ENCODE assay signal across 14 cellular contexts in the genomic region with DNA sequence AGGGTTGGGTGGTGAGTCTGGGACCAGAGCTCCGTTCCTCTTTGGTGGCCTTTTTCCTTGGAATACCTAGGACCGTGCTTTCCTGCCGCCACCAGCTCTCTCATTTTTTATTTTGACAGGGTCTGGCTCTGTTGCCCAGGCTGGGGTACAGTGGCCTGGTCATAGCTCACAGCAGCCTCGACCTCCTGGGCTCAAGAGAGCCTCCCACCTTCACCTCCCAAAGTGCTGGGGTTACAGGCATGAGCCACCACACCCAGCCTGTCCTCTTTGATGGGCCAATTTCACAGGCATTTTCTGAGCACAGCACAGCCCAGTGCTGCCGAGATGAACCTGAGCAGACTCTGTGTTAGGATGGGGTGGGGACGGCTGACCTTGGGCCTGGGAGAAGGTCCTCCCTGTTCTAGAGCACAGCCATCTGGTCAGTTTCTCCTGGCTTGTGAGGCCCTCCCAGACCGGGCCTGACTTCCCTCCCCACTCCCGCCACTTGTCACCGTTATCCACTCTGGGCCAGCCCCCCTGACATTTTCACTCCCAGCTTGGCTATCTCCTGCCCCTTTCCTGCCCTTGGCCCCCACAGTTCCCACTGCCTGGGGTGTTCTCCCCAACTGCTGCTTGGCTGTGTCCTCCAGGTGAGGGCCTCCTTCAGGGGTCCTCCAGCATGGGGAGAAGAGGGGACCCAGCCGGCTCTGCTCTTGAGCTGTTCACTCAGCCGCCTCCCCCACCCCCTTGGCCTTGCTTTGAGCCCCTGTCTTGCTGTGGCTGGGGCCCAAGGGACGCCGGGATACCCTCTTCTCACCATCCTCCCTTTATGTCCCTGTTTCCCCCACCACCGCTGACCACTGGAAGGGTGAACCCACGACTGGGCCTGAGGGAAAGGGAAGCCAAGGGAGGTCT. TPM values are rescaled to one million over a fixed set of nuclear protein-coding genes. Genes with fewer than 3 reads are reported as not detected.
DNase-seq lines count a peak whose midpoint lies in the region; ATAC-seq and TF ChIP-seq lines count a peak whose summit lies in the region.
"Had no signal": no experiment of that assay in that cellular context is flagged by ENCODE, and none has a peak within 500 bp of the region (broad histone marks: within the 10 kb centered on the region; RNA-seq: fewer than 3 reads in every experiment).

No MANE protein-coding gene starts in this region.

- intact Hi-C loops in left ventricle myocardium inferior (cut with micrococcal nuclease) (no loop called here), activated B cell treated with CpG ODN at 0.5 μM for 24 hours (cut with micrococcal nuclease) (no loop called here)

- CTCF ChIA-PET in activated B cell treated with CpG ODN at 0.5 μM for 24 hours (lab: Charles Lee): no interaction called here

- H3K36me3 ChIP-seq in cardiac muscle cell (no peaks in the 10 kb centered on the region), left ventricle myocardium inferior (no peaks in the 10 kb centered on the region)
- H3K36me3 ChIP-seq: ovary had no signal

- ATAC-seq in activated B cell treated with CpG ODN at 0.5 μM for 24 hours (ENCODE audit: low read depth): no peak
- ATAC-seq in left lobe of liver: peak; percentile 5
- ATAC-seq in stimulated activated memory B cell treated with anti-CD40 and anti-IgM and Interleukin-4, amounts not matched to agents 10 μg/mL and 1 μg/mL and 100 μg/mL, for 72 hours: no peak
- no peak for ATAC-seq in HG03521 (IDR thresholded peaks at IDR 0.05; ENCODE audit: unreplicated experiment)
- ATAC-seq: HCT116 had no signal

- no peak for TF ChIP-seq CTCF in cardiac muscle cell (IDR thresholded peaks at IDR 0.05; ENCODE audit: low read depth, low read length)
- TF ChIP-seq CTCF in left ventricle myocardium inferior (IDR thresholded peaks at IDR 0.05; ENCODE audit: borderline replicate concordance): no peak
- TF ChIP-seq CTCF in activated B cell treated with CpG ODN at 0.5 μM for 24 hours (IDR thresholded peaks at IDR 0.05): no peak

- POLR2A ChIA-PET in activated B cell treated with CpG ODN at 0.5 μM for 24 hours (lab: Charles Lee): interaction anchor here (14.8 kb wide), 1 partner anchor 9 kb away, joined by 244 read pairs; no protein-coding TSS in a partner anchor

- H3K27me3 ChIP-seq in cardiac muscle cell: no peaks in the 10 kb centered on the region
- H3K27me3 ChIP-seq in left ventricle myocardium inferior (ENCODE audit: low read depth): peaks cover 5% of the 10 kb centered on the region
- H3K27me3 ChIP-seq: ovary had no signal

- H3K4me3 Mint-ChIP-seq in activated B cell treated with CpG ODN at 0.5 μM for 24 hours: no peak overlapping the region
- H3K4me3 Mint-ChIP-seq in stimulated activated memory B cell treated with anti-CD40 and anti-IgM and Interleukin-4, amounts not matched to agents 10 μg/mL and 1 μg/mL and 100 μg/mL, for 72 hours: no peak overlapping the region

- H3K4me3 ChIP-seq in cardiac muscle cell: no peak overlapping the region
- no peak overlapping the region for H3K4me3 ChIP-seq in left ventricle myocardium inferior
- H3K4me3 ChIP-seq: ovary, SK-N-MC had no signal

- no peaks in the 10 kb centered on the region for H3K27me3 Mint-ChIP-seq in activated B cell treated with CpG ODN at 0.5 μM for 24 hours
- H3K27me3 Mint-ChIP-seq in stimulated activated memory B cell treated with anti-CD40 and anti-IgM and Interleukin-4, amounts not matched to agents 10 μg/mL and 1 μg/mL and 100 μg/mL, for 72 hours: no peaks in the 10 kb centered on the region

- peaks cover 91% of the 10 kb centered on the region for H3K4me1 Mint-ChIP-seq in activated B cell treated with CpG ODN at 0.5 μM for 24 hours
- H3K4me1 Mint-ChIP-seq in stimulated activated memory B cell treated with anti-CD40 and anti-IgM and Interleukin-4, amounts not matched to agents 10 μg/mL and 1 μg/mL and 100 μg/mL, for 72 hours: peaks cover 98% of the 10 kb centered on the region

- DNase-seq in cardiac muscle cell (ENCODE audit: low read depth in 1 of 2, low spot score in 1 of 2): peak in 1 of 2 donors; percentile 63
- DNase-seq in left ventricle myocardium inferior: no peak
- no peak for DNase-seq in activated B cell treated with CpG ODN at 0.5 μM for 24 hours
- peak; percentile 44 for DNase-seq in left lobe of liver (ENCODE audit: low spot score)
- no peak for DNase-seq in medulla oblongata (ENCODE audit: extremely low spot score)
- no peak for DNase-seq in OCI-M2 (lab: John Stamatoyannopoulos, UW; ENCODE audit: unreplicated experiment)
- DNase-seq: KG1, mesendoderm, NCI-H1436 had no signal

- H3K27ac Mint-ChIP-seq in activated B cell treated with CpG ODN at 0.5 μM for 24 hours: peak overlapping the region; percentile 66
- H3K27ac Mint-ChIP-seq in stimulated activated memory B cell treated with anti-CD40 and anti-IgM and Interleukin-4, amounts not matched to agents 10 μg/mL and 1 μg/mL and 100 μg/mL, for 72 hours: peak overlapping the region; percentile 96

- peaks cover 12% of the 10 kb centered on the region for H3K4me1 ChIP-seq in cardiac muscle cell (ENCODE audit: low read depth)
- peaks cover 4% of the 10 kb centered on the region for H3K4me1 ChIP-seq in left ventricle myocardium inferior

- H3K9me3 Mint-ChIP-seq in activated B cell treated with CpG ODN at 0.5 μM for 24 hours: no peaks in the 10 kb centered on the region
- no peaks in the 10 kb centered on the region for H3K9me3 Mint-ChIP-seq in stimulated activated memory B cell treated with anti-CD40 and anti-IgM and Interleukin-4, amounts not matched to agents 10 μg/mL and 1 μg/mL and 100 μg/mL, for 72 hours

- H3K36me3 Mint-ChIP-seq in activated B cell treated with CpG ODN at 0.5 μM for 24 hours (ENCODE audit: low read depth): peaks cover 6% of the 10 kb centered on the region
- H3K36me3 Mint-ChIP-seq in stimulated activated memory B cell treated with anti-CD40 and anti-IgM and Interleukin-4, amounts not matched to agents 10 μg/mL and 1 μg/mL and 100 μg/mL, for 72 hours: no peaks in the 10 kb centered on the region

- no peaks in the 10 kb centered on the region for H3K9me3 ChIP-seq in cardiac muscle cell (ENCODE audit: low read depth)
- no peaks in the 10 kb centered on the region for H3K9me3 ChIP-seq in left ventricle myocardium inferior (replicated peaks)
- H3K9me3 ChIP-seq: ovary had no signal

- H3K27ac ChIP-seq in cardiac muscle cell: peak overlapping the region; percentile 12
- H3K27ac ChIP-seq in left ventricle myocardium inferior (replicated peaks): no peak overlapping the region
- H3K27ac ChIP-seq: ovary, SK-N-MC had no signal

RNA-seq across cellular contexts. Expression of a gene that starts 5.0 kb away (rescaled TPM):
- 18.2 and 28.8 TPM in 2 replicates for total RNA-seq in cardiac muscle cell
- polyA plus RNA-seq in cardiac muscle cell: 9.3 and 13.6 TPM in 2 replicates
- total RNA-seq in left ventricle myocardium inferior: 9.7 TPM
- total RNA-seq in activated B cell treated with CpG ODN at 0.5 μM for 24 hours: 109 and 128 TPM in 2 replicates
- total RNA-seq in left lobe of liver: 4.9 TPM
